ENCODE assay signal across 9 cellular contexts in the genomic region with DNA sequence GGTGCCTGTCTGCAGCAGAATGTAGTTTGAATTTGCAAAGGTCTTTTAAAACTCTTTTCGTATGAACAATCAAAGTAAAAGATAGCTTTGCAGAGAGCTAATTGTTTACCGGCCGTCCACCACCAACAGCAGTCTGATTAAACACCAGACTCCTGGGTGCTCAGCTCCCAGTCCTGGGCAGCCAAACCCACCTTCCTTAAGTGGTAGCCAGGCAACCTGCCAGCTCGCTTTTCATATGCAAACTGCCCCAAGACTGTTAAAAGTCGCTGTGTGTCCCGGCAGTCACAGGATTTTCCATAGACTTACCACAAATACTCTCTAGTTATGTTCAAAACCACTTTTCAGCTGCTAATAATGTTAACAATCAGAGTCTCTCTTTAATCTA. TPM values are rescaled to one million over a fixed set of nuclear protein-coding genes. Genes with fewer than 3 reads are reported as not detected.
A peak's percentile ranks its signal among the peaks of the same experiment; 100 is the strongest.
DNase-seq lines count a peak whose midpoint lies in the region; ATAC-seq and TF ChIP-seq lines count a peak whose summit lies in the region.
"Had no signal": no experiment of that assay in that cellular context is flagged by ENCODE, and none has a peak within 500 bp of the region (broad histone marks: within the 10 kb centered on the region; RNA-seq: fewer than 3 reads in every experiment).

No MANE protein-coding gene starts in this region.

- H3K27me3 Mint-ChIP-seq in brain = peaks cover 40% of the 10 kb centered on the region
- H3K27me3 Mint-ChIP-seq in activated CD8-positive, alpha-beta T cell treated with anti-CD3 and anti-CD28 coated beads, Interleukin-2, amount 10 ng/mL, durations not matched to agents 7 days and 5 days (ENCODE audit: low read depth) = peaks cover 52% of the 10 kb centered on the region

- DNase-seq in DMS53 (lab: John Stamatoyannopoulos, UW) (peak; percentile 4), DMS53 treated with DMSO at 0.1 percent for 48 hours (lab: John Stamatoyannopoulos, UW; ENCODE audit: unreplicated experiment) (no peak), left lung (no peak), testis (no peak), KBM-7 (no peak), NCI-H2171 treated with DMSO at 0.1 percent for 48 hours (lab: John Stamatoyannopoulos, UW) (no peak)
- no peak for DNase-seq in activated CD8-positive, alpha-beta T cell treated with anti-CD3 and anti-CD28 coated beads, Interleukin-2, amount 10 ng/mL, durations not matched to agents 7 days and 5 days

- intact Hi-C loops in left lung (cut with DNase I) (no loop called here), testis (cut with DNase I; ENCODE audit: low total_unique reads) (no loop called here)

- in situ Hi-C loops in KBM-7 (cut with MboI; ENCODE audit: low pct_unique_long_range_greater_than_20kb, low sequenced_read_pairs) = no loop called here

- 18 to 47% methylated on average over 6 of the region's 6 CpGs for WGBS in testis, 2 donors

- H3K4me1 ChIP-seq in left lung = peaks cover 8 to 11% of the 10 kb centered on the region in 2 donors
- H3K4me1 ChIP-seq in testis = no peaks in the 10 kb centered on the region

- POLR2A ChIA-PET in activated CD8-positive, alpha-beta T cell treated with anti-CD3 and anti-CD28 coated beads, Interleukin-2, amount 10 ng/mL, durations not matched to agents 7 days and 5 days (lab: Charles Lee) = no interaction called here

- no peak for TF ChIP-seq POLR2A in testis (IDR thresholded peaks at IDR 0.05)

- CTCF ChIA-PET in activated CD8-positive, alpha-beta T cell treated with anti-CD3 and anti-CD28 coated beads, Interleukin-2, amount 10 ng/mL, durations not matched to agents 7 days and 5 days (lab: Charles Lee) = no interaction called here

- ATAC-seq in left lung = peak; percentile 31
- no peak for ATAC-seq in activated CD8-positive, alpha-beta T cell treated with anti-CD3 and anti-CD28 coated beads, Interleukin-2, amount 10 ng/mL, durations not matched to agents 7 days and 5 days

- H3K9me3 ChIP-seq in left lung (no peaks in the 10 kb centered on the region), testis (no peaks in the 10 kb centered on the region)

- H3K36me3 Mint-ChIP-seq in brain = peaks cover 20% of the 10 kb centered on the region
- no peaks in the 10 kb centered on the region for H3K36me3 Mint-ChIP-seq in activated CD8-positive, alpha-beta T cell treated with anti-CD3 and anti-CD28 coated beads, Interleukin-2, amount 10 ng/mL, durations not matched to agents 7 days and 5 days (ENCODE audit: low read depth)

- peaks cover 53% of the 10 kb centered on the region for H3K4me1 Mint-ChIP-seq in brain
- H3K4me1 Mint-ChIP-seq in activated CD8-positive, alpha-beta T cell treated with anti-CD3 and anti-CD28 coated beads, Interleukin-2, amount 10 ng/mL, durations not matched to agents 7 days and 5 days (ENCODE audit: low read depth) = peaks cover 4% of the 10 kb centered on the region

- peak overlapping the region; percentile 71 to 92 (median 90) for H3K27ac Mint-ChIP-seq in brain
- H3K27ac Mint-ChIP-seq in activated CD8-positive, alpha-beta T cell treated with anti-CD3 and anti-CD28 coated beads, Interleukin-2, amount 10 ng/mL, durations not matched to agents 7 days and 5 days = no peak overlapping the region
- H3K27ac Mint-ChIP-seq: IgD-negative memory B cell had no signal

- H3K27me3 ChIP-seq in left lung (peaks cover 24 to 74% of the 10 kb centered on the region in 2 donors), testis (no peaks in the 10 kb centered on the region)

- peak overlapping the region in 1 of 2 donors; percentile 88 for H3K27ac ChIP-seq in left lung
- H3K27ac ChIP-seq in testis = peak overlapping the region; percentile 21 to 61

- TF ChIP-seq CTCF in brain (conservative IDR thresholded peaks at IDR 0.05) (no peak), left lung (IDR thresholded peaks at IDR 0.05) (no peak), testis (IDR thresholded peaks at IDR 0.05) (no peak)

- H3K9me3 Mint-ChIP-seq in brain = peaks cover 6 to 19% (median 15%) of the 10 kb centered on the region in 5 experiments
- H3K9me3 Mint-ChIP-seq in activated CD8-positive, alpha-beta T cell treated with anti-CD3 and anti-CD28 coated beads, Interleukin-2, amount 10 ng/mL, durations not matched to agents 7 days and 5 days (ENCODE audit: insufficient read depth) = no peaks in the 10 kb centered on the region

- H3K4me3 ChIP-seq in left lung (peak overlapping the region; percentile 27), testis (peak overlapping the region; percentile 15 to 24)

- no peaks in the 10 kb centered on the region for H3K36me3 ChIP-seq in left lung
- H3K36me3 ChIP-seq in testis (ENCODE audit: low read depth, missing control alignments) = no peaks in the 10 kb centered on the region

- H3K4me3 Mint-ChIP-seq in brain = peak overlapping the region; percentile 84 to 91 (median 85)
- no peak overlapping the region for H3K4me3 Mint-ChIP-seq in activated CD8-positive, alpha-beta T cell treated with anti-CD3 and anti-CD28 coated beads, Interleukin-2, amount 10 ng/mL, durations not matched to agents 7 days and 5 days

RNA-seq across cellular contexts. Expression of gene THBS2, which starts 0.8 kb away (rescaled TPM):
- polyA plus RNA-seq in brain (ENCODE audit: insufficient read depth, low read depth, low replicate concordance) (12.9 TPM), testis (ENCODE audit: insufficient read depth, low read depth, low replicate concordance) (17.9 TPM)
- total RNA-seq in left lung (100 to 1,000 TPM in 1 of 2 donors, 10 to 100 TPM in 1; 34.7 to 126 TPM), testis (1 to 10 TPM; 4.8 to 7.6 TPM)
- total RNA-seq in activated CD8-positive, alpha-beta T cell treated with anti-CD3 and anti-CD28 coated beads, Interleukin-2, amount 10 ng/mL, durations not matched to agents 7 days and 5 days = not detected

Comparison
In these comparisons a context has a peak if more than half of its experiments do, and no peak if none do; other contexts are left out.
1. RNA of gene THBS2, which starts 0.8 kb away (total RNA-seq): 34.7 to 126 TPM in left lung and 4.8 to 7.6 TPM in testis; not detected in activated CD8-positive, alpha-beta T cell treated with anti-CD3 and anti-CD28 coated beads, Interleukin-2, amount 10 ng/mL, durations not matched to agents 7 days and 5 days; every median in the first group is over 4 times any median in the second.